In genomic region chr17:71163121-71163812, GRCh38 we compare ENCODE assay signal across 12 cellular contexts.
A peak's percentile ranks its signal among the peaks of the same experiment; 100 is the strongest.
DNase-seq lines count a peak whose midpoint lies in the region; ATAC-seq and TF ChIP-seq lines count a peak whose summit lies in the region.
"Had no signal": no experiment of that assay in that cellular context is flagged by ENCODE, and none has a peak within 500 bp of the region (broad histone marks: within the 10 kb centered on the region; RNA-seq: fewer than 3 reads in every experiment).

No MANE protein-coding gene starts in this region.

- no peak overlapping the region for H3K4me2 ChIP-seq in neural cell (ENCODE audit: low read length)
- H3K4me2 ChIP-seq: BLaER1 had no signal

- CTCF ChIA-PET in activated CD4-positive, alpha-beta T cell treated with anti-CD3 and anti-CD28 coated beads for 36 hours (lab: Charles Lee): interaction anchor here (0.6 kb wide), 1 partner anchor 109 kb away, joined by 5 read pairs; no protein-coding TSS in a partner anchor

- no peak overlapping the region for H3K27ac Mint-ChIP-seq in activated T-helper 17 cell treated with anti-CD3 and anti-CD28 coated beads, Interleukin-2, amount 50 U/mL, for 72 hours
- H3K27ac Mint-ChIP-seq in activated CD4-positive, alpha-beta T cell treated with anti-CD3 and anti-CD28 coated beads for 36 hours: no peak overlapping the region

- H3K9ac ChIP-seq in neural cell (ENCODE audit: low read length): no peak overlapping the region
- H3K9ac ChIP-seq: BLaER1 had no signal

- H3K4me3 Mint-ChIP-seq in activated T-helper 17 cell treated with anti-CD3 and anti-CD28 coated beads, Interleukin-2, amount 50 U/mL, for 72 hours: no peak overlapping the region
- H3K4me3 Mint-ChIP-seq in activated CD4-positive, alpha-beta T cell treated with anti-CD3 and anti-CD28 coated beads for 36 hours: no peak overlapping the region

- peak; percentile 73 for DNase-seq in DMS79 treated with DMSO at 0.1 percent for 48 hours (lab: John Stamatoyannopoulos, UW)
- DNase-seq in NCI-H2029 (lab: John Stamatoyannopoulos, UW): peak; percentile 95
- peak; percentile 75 for DNase-seq in SHP77 treated with DMSO at 0.1 percent for 48 hours (lab: John Stamatoyannopoulos, UW)
- no peak for DNase-seq in activated gamma-delta T cell (lab: John Stamatoyannopoulos, UW)
- DNase-seq in activated CD4-positive, alpha-beta T cell treated with anti-CD3 and anti-CD28 coated beads for 36 hours: no peak
- DNase-seq: activated CD4-positive, alpha-beta T cell treated with anti-CD3 and anti-CD28 coated beads for 1 hour; activated effector memory CD4-positive, alpha-beta T cell treated with anti-CD3 and anti-CD28 coated beads, Interleukin-2, amount 50 U/mL, for 16 hours; ovary had no signal

- no peak for TF ChIP-seq CTCF in neural cell (IDR thresholded peaks at IDR 0.05; ENCODE audit: poor library complexity, severe bottlenecking)

- H3K9me3 ChIP-seq in neural cell (ENCODE audit: low read length): no peaks in the 10 kb centered on the region
- H3K9me3 ChIP-seq: BLaER1, ovary had no signal

- no peaks in the 10 kb centered on the region for H3K27me3 ChIP-seq in neural cell (ENCODE audit: insufficient read depth, low read depth, low read length)
- H3K27me3 ChIP-seq: BLaER1 had no signal

- H4K20me1 ChIP-seq in neural cell (ENCODE audit: insufficient read depth): no peaks in the 10 kb centered on the region
- H4K20me1 ChIP-seq: BLaER1 had no signal

- peak overlapping the region; percentile 79 for H3K27ac ChIP-seq in neural cell (ENCODE audit: low read length)
- H3K27ac ChIP-seq: BLaER1, ovary had no signal

- H3K9me3 Mint-ChIP-seq in activated T-helper 17 cell treated with anti-CD3 and anti-CD28 coated beads, Interleukin-2, amount 50 U/mL, for 72 hours: no peaks in the 10 kb centered on the region
- peaks cover 2% of the 10 kb centered on the region for H3K9me3 Mint-ChIP-seq in activated CD4-positive, alpha-beta T cell treated with anti-CD3 and anti-CD28 coated beads for 36 hours (ENCODE audit: low read depth)

- no peaks in the 10 kb centered on the region for H3K36me3 ChIP-seq in neural cell (ENCODE audit: insufficient read depth, low read length)
- H3K36me3 ChIP-seq: BLaER1, ovary had no signal

- ATAC-seq in GM21526 (IDR thresholded peaks at IDR 0.05; ENCODE audit: low FRiP score, unreplicated experiment): no peak
- no peak for ATAC-seq in activated T-helper 17 cell treated with anti-CD3 and anti-CD28 coated beads, Interleukin-2, amount 50 U/mL, for 72 hours (replicated peaks)
- ATAC-seq in activated CD4-positive, alpha-beta T cell treated with anti-CD3 and anti-CD28 coated beads for 36 hours: no peak

- no peaks in the 10 kb centered on the region for H3K36me3 Mint-ChIP-seq in activated T-helper 17 cell treated with anti-CD3 and anti-CD28 coated beads, Interleukin-2, amount 50 U/mL, for 72 hours (ENCODE audit: low read depth)
- H3K36me3 Mint-ChIP-seq in activated CD4-positive, alpha-beta T cell treated with anti-CD3 and anti-CD28 coated beads for 36 hours (ENCODE audit: low read depth): no peaks in the 10 kb centered on the region

- intact Hi-C loops in activated CD4-positive, alpha-beta T cell treated with anti-CD3 and anti-CD28 coated beads for 36 hours (cut with DNase I, micrococcal nuclease): no loop called here

- H3K79me2 ChIP-seq in neural cell (replicated peaks; ENCODE audit: insufficient read depth, low read length): no peaks in the 10 kb centered on the region

- H3K27me3 Mint-ChIP-seq in activated T-helper 17 cell treated with anti-CD3 and anti-CD28 coated beads, Interleukin-2, amount 50 U/mL, for 72 hours: no peaks in the 10 kb centered on the region
- no peaks in the 10 kb centered on the region for H3K27me3 Mint-ChIP-seq in activated CD4-positive, alpha-beta T cell treated with anti-CD3 and anti-CD28 coated beads for 36 hours

- no peak for TF ChIP-seq RAD21 in neural cell (conservative IDR thresholded peaks at IDR 0.05)

- no peak overlapping the region for H3K4me3 ChIP-seq in neural cell (ENCODE audit: low read length)
- H3K4me3 ChIP-seq: BLaER1, ovary had no signal

- no peaks in the 10 kb centered on the region for H3K9me2 ChIP-seq in neural cell (ENCODE audit: insufficient read depth, low read length)

- POLR2A ChIA-PET in activated CD4-positive, alpha-beta T cell treated with anti-CD3 and anti-CD28 coated beads for 36 hours (lab: Charles Lee): no interaction called here

- H2AFZ ChIP-seq in neural cell (ENCODE audit: low read depth, low read length): no peak overlapping the region

- H3F3A ChIP-seq in neural cell (ENCODE audit: insufficient read depth, low read length, poor library complexity, severe bottlenecking): peaks cover 4% of the 10 kb centered on the region

- TF ChIP-seq EP300 in neural cell (conservative IDR thresholded peaks at IDR 0.05; ENCODE audit: poor library complexity, severe bottlenecking): no peak

- H3K4me1 Mint-ChIP-seq in activated T-helper 17 cell treated with anti-CD3 and anti-CD28 coated beads, Interleukin-2, amount 50 U/mL, for 72 hours: no peaks in the 10 kb centered on the region
- H3K4me1 Mint-ChIP-seq in activated CD4-positive, alpha-beta T cell treated with anti-CD3 and anti-CD28 coated beads for 36 hours: no peaks in the 10 kb centered on the region

TF ChIP-seq in neural cell, 6 proteins besides CTCF, POLR2A, EP300 and RAD21:
- TF ChIP-seq EZH2 (IDR thresholded peaks at IDR 0.05; ENCODE audit: borderline replicate concordance, insufficient read depth, low read length, poor library complexity, severe bottlenecking): no peak
- no peak for TF ChIP-seq SMC3 (conservative IDR thresholded peaks at IDR 0.05; ENCODE audit: poor library complexity)
- no peak for TF ChIP-seq MXI1 (conservative IDR thresholded peaks at IDR 0.05; ENCODE audit: poor library complexity, severe bottlenecking)
- TF ChIP-seq, protein P1, sequence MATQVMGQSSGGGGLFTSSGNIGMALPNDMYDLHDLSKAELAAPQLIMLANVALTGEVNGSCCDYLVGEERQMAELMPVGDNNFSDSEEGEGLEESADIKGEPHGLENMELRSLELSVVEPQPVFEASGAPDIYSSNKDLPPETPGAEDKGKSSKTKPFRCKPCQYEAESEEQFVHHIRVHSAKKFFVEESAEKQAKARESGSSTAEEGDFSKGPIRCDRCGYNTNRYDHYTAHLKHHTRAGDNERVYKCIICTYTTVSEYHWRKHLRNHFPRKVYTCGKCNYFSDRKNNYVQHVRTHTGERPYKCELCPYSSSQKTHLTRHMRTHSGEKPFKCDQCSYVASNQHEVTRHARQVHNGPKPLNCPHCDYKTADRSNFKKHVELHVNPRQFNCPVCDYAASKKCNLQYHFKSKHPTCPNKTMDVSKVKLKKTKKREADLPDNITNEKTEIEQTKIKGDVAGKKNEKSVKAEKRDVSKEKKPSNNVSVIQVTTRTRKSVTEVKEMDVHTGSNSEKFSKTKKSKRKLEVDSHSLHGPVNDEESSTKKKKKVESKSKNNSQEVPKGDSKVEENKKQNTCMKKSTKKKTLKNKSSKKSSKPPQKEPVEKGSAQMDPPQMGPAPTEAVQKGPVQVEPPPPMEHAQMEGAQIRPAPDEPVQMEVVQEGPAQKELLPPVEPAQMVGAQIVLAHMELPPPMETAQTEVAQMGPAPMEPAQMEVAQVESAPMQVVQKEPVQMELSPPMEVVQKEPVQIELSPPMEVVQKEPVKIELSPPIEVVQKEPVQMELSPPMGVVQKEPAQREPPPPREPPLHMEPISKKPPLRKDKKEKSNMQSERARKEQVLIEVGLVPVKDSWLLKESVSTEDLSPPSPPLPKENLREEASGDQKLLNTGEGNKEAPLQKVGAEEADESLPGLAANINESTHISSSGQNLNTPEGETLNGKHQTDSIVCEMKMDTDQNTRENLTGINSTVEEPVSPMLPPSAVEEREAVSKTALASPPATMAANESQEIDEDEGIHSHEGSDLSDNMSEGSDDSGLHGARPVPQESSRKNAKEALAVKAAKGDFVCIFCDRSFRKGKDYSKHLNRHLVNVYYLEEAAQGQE (IDR thresholded peaks at IDR 0.05; ENCODE audit: borderline replicate concordance): no peak
- no peak for TF ChIP-seq POLR2AphosphoS5 (IDR thresholded peaks at IDR 0.05)
- no peak for TF ChIP-seq TAF1 (IDR thresholded peaks at IDR 0.05; ENCODE audit: low read depth)

Comparison
In these comparisons a context has a peak if more than half of its experiments do, and no peak if none do; other contexts are left out.
1. DNase-seq: peak in DMS79 treated with DMSO at 0.1 percent for 48 hours (single experiment), NCI-H2029 (single experiment) and SHP77 treated with DMSO at 0.1 percent for 48 hours (single experiment); none in activated gamma-delta T cell (single experiment) and activated CD4-positive, alpha-beta T cell treated with anti-CD3 and anti-CD28 coated beads for 36 hours (single experiment).